In the genomic region with DNA sequence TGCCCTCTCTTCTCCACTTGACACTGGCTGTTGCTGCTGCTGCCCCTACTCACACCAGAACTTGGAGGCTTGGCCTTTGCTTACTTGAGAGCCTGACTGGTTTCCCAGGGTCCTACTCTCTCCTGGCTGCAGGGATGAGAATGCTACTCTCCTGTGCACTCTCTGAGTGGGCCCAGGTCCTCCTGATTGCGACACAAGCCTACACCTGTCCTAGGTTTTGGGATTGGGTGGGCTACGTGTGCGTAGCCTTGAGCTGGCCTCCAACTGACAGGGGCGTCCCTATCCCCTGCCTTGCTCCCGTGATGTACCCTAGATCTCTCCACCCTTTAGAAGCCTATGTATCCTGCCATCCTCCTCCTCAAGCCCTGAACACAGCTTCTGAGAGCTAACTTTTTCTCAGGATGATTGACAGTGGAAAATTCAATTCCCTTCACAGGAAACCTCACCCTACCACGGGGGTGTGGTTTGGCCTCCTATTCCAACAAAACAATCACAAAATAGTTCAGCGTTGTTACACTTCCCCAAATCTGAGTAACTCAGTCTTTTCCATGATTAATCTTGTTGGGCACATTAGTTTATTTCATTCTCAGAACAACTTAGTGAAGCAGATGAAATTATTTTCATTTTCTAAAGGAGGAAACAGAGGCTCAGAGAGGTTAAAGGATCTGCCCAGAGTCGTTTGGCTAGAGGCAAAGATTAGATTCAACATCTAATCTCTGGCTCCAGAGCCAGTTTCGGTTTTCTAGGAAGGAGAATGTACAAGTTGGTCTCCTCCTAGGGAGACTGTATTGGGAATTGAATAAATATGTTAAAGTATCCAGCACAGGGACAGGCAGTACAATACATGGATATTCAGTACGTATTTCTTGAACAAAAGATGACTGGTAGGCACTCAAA, we compare ENCODE assay signal across 1 cellular context.
TF ChIP-seq lines count a peak whose summit lies in the region.

No MANE protein-coding gene starts in this region.

TF ChIP-seq in Ishikawa, 13 proteins besides CTCF, POLR2A, EP300 and RAD21 (continued from another document):
- TF ChIP-seq, protein P1, sequence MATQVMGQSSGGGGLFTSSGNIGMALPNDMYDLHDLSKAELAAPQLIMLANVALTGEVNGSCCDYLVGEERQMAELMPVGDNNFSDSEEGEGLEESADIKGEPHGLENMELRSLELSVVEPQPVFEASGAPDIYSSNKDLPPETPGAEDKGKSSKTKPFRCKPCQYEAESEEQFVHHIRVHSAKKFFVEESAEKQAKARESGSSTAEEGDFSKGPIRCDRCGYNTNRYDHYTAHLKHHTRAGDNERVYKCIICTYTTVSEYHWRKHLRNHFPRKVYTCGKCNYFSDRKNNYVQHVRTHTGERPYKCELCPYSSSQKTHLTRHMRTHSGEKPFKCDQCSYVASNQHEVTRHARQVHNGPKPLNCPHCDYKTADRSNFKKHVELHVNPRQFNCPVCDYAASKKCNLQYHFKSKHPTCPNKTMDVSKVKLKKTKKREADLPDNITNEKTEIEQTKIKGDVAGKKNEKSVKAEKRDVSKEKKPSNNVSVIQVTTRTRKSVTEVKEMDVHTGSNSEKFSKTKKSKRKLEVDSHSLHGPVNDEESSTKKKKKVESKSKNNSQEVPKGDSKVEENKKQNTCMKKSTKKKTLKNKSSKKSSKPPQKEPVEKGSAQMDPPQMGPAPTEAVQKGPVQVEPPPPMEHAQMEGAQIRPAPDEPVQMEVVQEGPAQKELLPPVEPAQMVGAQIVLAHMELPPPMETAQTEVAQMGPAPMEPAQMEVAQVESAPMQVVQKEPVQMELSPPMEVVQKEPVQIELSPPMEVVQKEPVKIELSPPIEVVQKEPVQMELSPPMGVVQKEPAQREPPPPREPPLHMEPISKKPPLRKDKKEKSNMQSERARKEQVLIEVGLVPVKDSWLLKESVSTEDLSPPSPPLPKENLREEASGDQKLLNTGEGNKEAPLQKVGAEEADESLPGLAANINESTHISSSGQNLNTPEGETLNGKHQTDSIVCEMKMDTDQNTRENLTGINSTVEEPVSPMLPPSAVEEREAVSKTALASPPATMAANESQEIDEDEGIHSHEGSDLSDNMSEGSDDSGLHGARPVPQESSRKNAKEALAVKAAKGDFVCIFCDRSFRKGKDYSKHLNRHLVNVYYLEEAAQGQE (IDR thresholded peaks at IDR 0.05; ENCODE audit: low read depth), result no peak
